In the genomic region with DNA sequence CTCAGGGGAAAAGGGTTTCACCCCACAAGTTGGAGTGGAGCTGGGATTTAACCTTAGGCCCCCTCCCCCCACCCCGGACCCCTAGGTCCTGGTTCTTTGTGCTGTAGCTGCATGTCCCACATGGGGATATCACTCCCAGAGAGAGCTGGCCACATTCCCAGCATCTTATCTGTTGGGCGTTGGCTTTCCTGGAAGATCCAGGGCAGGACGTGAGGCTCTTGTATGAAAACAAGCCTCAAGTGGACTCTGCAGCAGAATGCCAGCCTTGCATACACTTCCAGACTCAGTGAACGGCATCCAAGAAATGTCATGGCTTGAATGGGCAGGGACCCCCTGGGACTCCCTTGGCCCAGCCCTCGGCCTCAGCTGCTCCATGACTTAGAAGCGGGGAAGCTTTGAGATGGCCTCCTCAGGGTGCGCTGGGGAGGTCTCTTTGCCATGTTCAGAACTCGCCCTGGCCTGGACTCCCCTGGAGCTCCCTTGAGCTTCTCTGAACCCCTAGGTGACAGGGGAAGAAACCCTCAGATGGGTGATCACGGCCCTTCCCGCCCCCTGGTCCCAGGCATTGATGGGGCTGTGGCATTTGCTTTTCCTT, we compare ENCODE assay signal across 7 cellular contexts. TPM values are rescaled to one million over a fixed set of nuclear protein-coding genes. Genes with fewer than 3 reads are reported as not detected.
"Had no signal": no experiment of that assay in that cellular context is flagged by ENCODE, and none has a peak within 500 bp of the region (broad histone marks: within the 10 kb centered on the region; RNA-seq: fewer than 3 reads in every experiment).

No MANE protein-coding gene starts in this region.

RNA-seq across cellular contexts. Expression of gene KCNJ12, which starts 29.4 kb away (rescaled TPM):
- total RNA-seq: activated CD8-positive, alpha-beta T cell treated with anti-CD3 and anti-CD28 coated beads, Interleukin-2, amount 10 ng/mL, durations not matched to agents 7 days and 5 days; activated naive CD8-positive, alpha-beta T cell treated with anti-CD3 and anti-CD28 coated beads for 36 hours; activated T-helper 2 cell treated with anti-CD3 and anti-CD28 coated beads, Interferon-gamma antibody, Interleukin-2, Interleukin-4, amounts not matched to agents 10 μg/mL and 5 μg/mL and 100 μg/mL, durations not matched to agents 14 hours and 24 hours and 36 hours; mammary epithelial cell; SJSA1; T-helper 1 cell treated with Interleukin-12 subunit alpha and Interleukin-12 subunit beta and Interleukin-4 antibody, amounts not matched to agents 30 ng/mL and 1 ng/mL, for 36 hours had no signal
- polyA plus RNA-seq: immature natural killer cell had no signal
